ENCODE assay signal across 1 cellular context in genomic region chrX:49754238-49754857, GRCh38.
TF ChIP-seq lines count a peak whose summit lies in the region.

No MANE protein-coding gene starts in this region.

TF ChIP-seq in HepG2, 621 proteins besides CTCF, POLR2A, EP300 and RAD21 (continued from another document):
- TF ChIP-seq PAX8 (CRISPR knock-in tag; IDR thresholded peaks at IDR 0.05; ENCODE audit: borderline replicate concordance) (no peak), PHB2 (IDR thresholded peaks at IDR 0.05; ENCODE audit: partially characterized antibody) (no peak), ZBTB14 (CRISPR knock-in tag; IDR thresholded peaks at IDR 0.05) (no peak), ZNF234 (CRISPR knock-in tag; conservative IDR thresholded peaks at IDR 0.05) (no peak), CBFB (CRISPR knock-in tag; IDR thresholded peaks at IDR 0.05) (no peak), GATAD2A (CRISPR knock-in tag; IDR thresholded peaks at IDR 0.05) (no peak), CENPBD1 (CRISPR knock-in tag; IDR thresholded peaks at IDR 0.05; ENCODE audit: borderline replicate concordance, low read depth) (no peak), RFXANK (CRISPR knock-in tag; IDR thresholded peaks at IDR 0.05) (no peak), ZBTB38 (CRISPR knock-in tag; IDR thresholded peaks at IDR 0.05) (0 out of 2 replicates have a peak, but pooled peaks have one; percentile 27), ZNF468 (CRISPR knock-in tag; IDR thresholded peaks at IDR 0.05) (no peak), ELK4 (CRISPR knock-in tag; IDR thresholded peaks at IDR 0.05; ENCODE audit: borderline replicate concordance) (no peak)
- TF ChIP-seq, protein P1, sequence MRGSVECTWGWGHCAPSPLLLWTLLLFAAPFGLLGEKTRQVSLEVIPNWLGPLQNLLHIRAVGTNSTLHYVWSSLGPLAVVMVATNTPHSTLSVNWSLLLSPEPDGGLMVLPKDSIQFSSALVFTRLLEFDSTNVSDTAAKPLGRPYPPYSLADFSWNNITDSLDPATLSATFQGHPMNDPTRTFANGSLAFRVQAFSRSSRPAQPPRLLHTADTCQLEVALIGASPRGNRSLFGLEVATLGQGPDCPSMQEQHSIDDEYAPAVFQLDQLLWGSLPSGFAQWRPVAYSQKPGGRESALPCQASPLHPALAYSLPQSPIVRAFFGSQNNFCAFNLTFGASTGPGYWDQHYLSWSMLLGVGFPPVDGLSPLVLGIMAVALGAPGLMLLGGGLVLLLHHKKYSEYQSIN (CRISPR knock-in tag; IDR thresholded peaks at IDR 0.05; ENCODE audit: borderline replicate concordance): no peak
